In genomic region chr4:47217291-47217690, GRCh38 we compare ENCODE assay signal across 8 cellular contexts.
"Had no signal": no experiment of that assay in that cellular context is flagged by ENCODE, and none has a peak within 500 bp of the region (broad histone marks: within the 10 kb centered on the region; RNA-seq: fewer than 3 reads in every experiment).

No MANE protein-coding gene starts in this region.

- H3K27ac Mint-ChIP-seq: HFFc6 had no signal

- H3K27ac ChIP-seq: GM23248, HL-60 had no signal

- H3K4me3 ChIP-seq: GM23248, HAP-1 had no signal

- H3K9ac ChIP-seq: GM23248 had no signal

- ATAC-seq: HCT116 had no signal

- DNase-seq: GM23248, GOT3, H7, HFFc6, IMR-90 had no signal

- H3K9me3 ChIP-seq: HAP-1 had no signal

- H2AFZ ChIP-seq: GM23248 had no signal

- H3K4me3 Mint-ChIP-seq: HFFc6 had no signal

- H3K36me3 ChIP-seq: HAP-1 had no signal
